Comparison of ENCODE assay signal across 1 cellular context in genomic region chr11:120335928-120336640, GRCh38.
TF ChIP-seq lines count a peak whose summit lies in the region.

A gene with protein sequence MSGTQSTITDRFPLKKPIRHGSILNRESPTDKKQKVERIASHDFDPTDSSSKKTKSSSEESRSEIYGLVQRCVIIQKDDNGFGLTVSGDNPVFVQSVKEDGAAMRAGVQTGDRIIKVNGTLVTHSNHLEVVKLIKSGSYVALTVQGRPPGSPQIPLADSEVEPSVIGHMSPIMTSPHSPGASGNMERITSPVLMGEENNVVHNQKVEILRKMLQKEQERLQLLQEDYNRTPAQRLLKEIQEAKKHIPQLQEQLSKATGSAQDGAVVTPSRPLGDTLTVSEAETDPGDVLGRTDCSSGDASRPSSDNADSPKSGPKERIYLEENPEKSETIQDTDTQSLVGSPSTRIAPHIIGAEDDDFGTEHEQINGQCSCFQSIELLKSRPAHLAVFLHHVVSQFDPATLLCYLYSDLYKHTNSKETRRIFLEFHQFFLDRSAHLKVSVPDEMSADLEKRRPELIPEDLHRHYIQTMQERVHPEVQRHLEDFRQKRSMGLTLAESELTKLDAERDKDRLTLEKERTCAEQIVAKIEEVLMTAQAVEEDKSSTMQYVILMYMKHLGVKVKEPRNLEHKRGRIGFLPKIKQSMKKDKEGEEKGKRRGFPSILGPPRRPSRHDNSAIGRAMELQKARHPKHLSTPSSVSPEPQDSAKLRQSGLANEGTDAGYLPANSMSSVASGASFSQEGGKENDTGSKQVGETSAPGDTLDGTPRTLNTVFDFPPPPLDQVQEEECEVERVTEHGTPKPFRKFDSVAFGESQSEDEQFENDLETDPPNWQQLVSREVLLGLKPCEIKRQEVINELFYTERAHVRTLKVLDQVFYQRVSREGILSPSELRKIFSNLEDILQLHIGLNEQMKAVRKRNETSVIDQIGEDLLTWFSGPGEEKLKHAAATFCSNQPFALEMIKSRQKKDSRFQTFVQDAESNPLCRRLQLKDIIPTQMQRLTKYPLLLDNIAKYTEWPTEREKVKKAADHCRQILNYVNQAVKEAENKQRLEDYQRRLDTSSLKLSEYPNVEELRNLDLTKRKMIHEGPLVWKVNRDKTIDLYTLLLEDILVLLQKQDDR (N-terminal part only) (plus strand): TSS chr11:120336413. CDS start chr11:120337244, 831 bp downstream.

TF ChIP-seq in K562, 482 proteins besides CTCF, POLR2A, EP300 and RAD21 (continued from another document and continues in another):
- TF ChIP-seq THAP12 (CRISPR knock-in tag; IDR thresholded peaks at IDR 0.05) (0 out of 2 replicates have a peak, but pooled peaks have one; percentile 18), MAFG (tag; conservative IDR thresholded peaks at IDR 0.05) (no peak), NBN (IDR thresholded peaks at IDR 0.05; ENCODE audit: low read depth) (peak; percentile 87), PHB2 (IDR thresholded peaks at IDR 0.05; ENCODE audit: low read depth) (no peak; the same call in 1 of the 2 replicates), RBM39 (optimal IDR thresholded peaks at IDR 0.05; ENCODE audit: low read depth, low read length) (no peak), ID3 (CRISPR knock-in tag; IDR thresholded peaks at IDR 0.05) (no peak), ID3 (tag; IDR thresholded peaks at IDR 0.05) (0 out of 2 replicates have a peak, but pooled peaks have one; percentile 36), KHSRP (IDR thresholded peaks at IDR 0.05) (no peak), SLC30A9 (CRISPR knock-in tag; IDR thresholded peaks at IDR 0.05) (no peak), ATF3 (IDR thresholded peaks at IDR 0.05) (peak; percentile 56), ATF3 (CRISPR knock-in tag; conservative IDR thresholded peaks at IDR 0.05) (no peak), CREB3 (tag; conservative IDR thresholded peaks at IDR 0.05; ENCODE audit: low read depth) (no peak), ESRRA (IDR thresholded peaks at IDR 0.05; ENCODE audit: borderline replicate concordance, low read depth) (peak; percentile 65; the same call in 1 of the 2 replicates), ETV1 (tag; conservative IDR thresholded peaks at IDR 0.05; ENCODE audit: low read depth) (peak; percentile 77), ZNF274 (IDR thresholded peaks at IDR 0.05; ENCODE audit: borderline replicate concordance, low read depth, low read length) (no peak; the same call in 1 of the 2 replicates), RFX7 (CRISPR knock-in tag; IDR thresholded peaks at IDR 0.05) (no peak), GABPB2 (CRISPR knock-in tag; conservative IDR thresholded peaks at IDR 0.05) (no peak), ZKSCAN1 (IDR thresholded peaks at IDR 0.05; ENCODE audit: low read depth, low read length) (0 out of 2 replicates have a peak, but pooled peaks have one; percentile 12), HDAC1 (IDR thresholded peaks at IDR 0.05) (peak; percentile 60 to 66; a peak in 3 of 4 replicates), TBL1XR1 (IDR thresholded peaks at IDR 0.05; ENCODE audit: low read length in 2 of 2) (peak in 1 of 2 experiments; percentile 36; a peak in 1 of 4 replicates), GTF2B (IDR thresholded peaks at IDR 0.05; ENCODE audit: extremely low read depth, insufficient read length) (no peak), DMBX1 (CRISPR knock-in tag; IDR thresholded peaks at IDR 0.05; ENCODE audit: borderline replicate concordance) (peak; percentile 85), SMARCC2 (IDR thresholded peaks at IDR 0.05; ENCODE audit: low read depth) (no peak), ZNF311 (CRISPR knock-in tag; IDR thresholded peaks at IDR 0.05) (no peak), SRSF3 (IDR thresholded peaks at IDR 0.05; ENCODE audit: insufficient read depth, low read length) (no peak), ATF7 (IDR thresholded peaks at IDR 0.05) (peak; percentile 70), HDAC6 (IDR thresholded peaks at IDR 0.05; ENCODE audit: low read depth, low read length) (no peak), USF2 (CRISPR knock-in tag; IDR thresholded peaks at IDR 0.05) (no peak; the same call in 1 of the 2 replicates), CBX1 (IDR thresholded peaks at IDR 0.05; ENCODE audit: low read depth) (peak; percentile 78), POLR3G (IDR thresholded peaks at IDR 0.05; ENCODE audit: extremely low read depth, insufficient read length, insufficient replicate concordance) (no peak), ZBED1 (IDR thresholded peaks at IDR 0.05) (no peak), ZNF253 (CRISPR knock-in tag; conservative IDR thresholded peaks at IDR 0.05) (no peak), ATF6 (CRISPR knock-in tag; IDR thresholded peaks at IDR 0.05) (no peak), ARNT (IDR thresholded peaks at IDR 0.05) (no peak; a peak in 1 of 4 replicates), C11orf30 (IDR thresholded peaks at IDR 0.05; ENCODE audit: low read depth) (no peak), ZNF3 (CRISPR knock-in tag; IDR thresholded peaks at IDR 0.05) (no peak), ARID3B (CRISPR knock-in tag; IDR thresholded peaks at IDR 0.05; ENCODE audit: borderline replicate concordance) (no peak), E2F3 (CRISPR knock-in tag; IDR thresholded peaks at IDR 0.05) (no peak)
- TF ChIP-seq, protein P1, sequence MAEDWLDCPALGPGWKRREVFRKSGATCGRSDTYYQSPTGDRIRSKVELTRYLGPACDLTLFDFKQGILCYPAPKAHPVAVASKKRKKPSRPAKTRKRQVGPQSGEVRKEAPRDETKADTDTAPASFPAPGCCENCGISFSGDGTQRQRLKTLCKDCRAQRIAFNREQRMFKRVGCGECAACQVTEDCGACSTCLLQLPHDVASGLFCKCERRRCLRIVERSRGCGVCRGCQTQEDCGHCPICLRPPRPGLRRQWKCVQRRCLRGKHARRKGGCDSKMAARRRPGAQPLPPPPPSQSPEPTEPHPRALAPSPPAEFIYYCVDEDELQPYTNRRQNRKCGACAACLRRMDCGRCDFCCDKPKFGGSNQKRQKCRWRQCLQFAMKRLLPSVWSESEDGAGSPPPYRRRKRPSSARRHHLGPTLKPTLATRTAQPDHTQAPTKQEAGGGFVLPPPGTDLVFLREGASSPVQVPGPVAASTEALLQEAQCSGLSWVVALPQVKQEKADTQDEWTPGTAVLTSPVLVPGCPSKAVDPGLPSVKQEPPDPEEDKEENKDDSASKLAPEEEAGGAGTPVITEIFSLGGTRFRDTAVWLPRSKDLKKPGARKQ (CRISPR knock-in tag; IDR thresholded peaks at IDR 0.05), result no peak
- TF ChIP-seq, protein P2, sequence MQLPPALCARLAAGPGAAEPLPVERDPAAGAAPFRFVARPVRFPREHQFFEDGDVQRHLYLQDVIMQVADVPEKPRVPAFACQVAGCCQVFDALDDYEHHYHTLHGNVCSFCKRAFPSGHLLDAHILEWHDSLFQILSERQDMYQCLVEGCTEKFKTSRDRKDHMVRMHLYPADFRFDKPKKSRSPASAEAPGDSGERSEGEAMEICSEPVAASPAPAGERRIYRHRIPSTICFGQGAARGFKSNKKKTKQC (CRISPR knock-in tag; IDR thresholded peaks at IDR 0.05), result no peak
- TF ChIP-seq, protein P3, sequence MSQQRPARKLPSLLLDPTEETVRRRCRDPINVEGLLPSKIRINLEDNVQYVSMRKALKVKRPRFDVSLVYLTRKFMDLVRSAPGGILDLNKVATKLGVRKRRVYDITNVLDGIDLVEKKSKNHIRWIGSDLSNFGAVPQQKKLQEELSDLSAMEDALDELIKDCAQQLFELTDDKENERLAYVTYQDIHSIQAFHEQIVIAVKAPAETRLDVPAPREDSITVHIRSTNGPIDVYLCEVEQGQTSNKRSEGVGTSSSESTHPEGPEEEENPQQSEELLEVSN (IDR thresholded peaks at IDR 0.05; ENCODE audit: borderline replicate concordance in 1 of 2, extremely low read depth in 1 of 2, insufficient read depth in 1 of 2, insufficient read length in 1 of 2, low read depth in 1 of 2, low read length in 1 of 2, poor library complexity in 1 of 2, severe bottlenecking in 1 of 2), result peak in 1 of 2 experiments; percentile 59
- TF ChIP-seq, protein P4, sequence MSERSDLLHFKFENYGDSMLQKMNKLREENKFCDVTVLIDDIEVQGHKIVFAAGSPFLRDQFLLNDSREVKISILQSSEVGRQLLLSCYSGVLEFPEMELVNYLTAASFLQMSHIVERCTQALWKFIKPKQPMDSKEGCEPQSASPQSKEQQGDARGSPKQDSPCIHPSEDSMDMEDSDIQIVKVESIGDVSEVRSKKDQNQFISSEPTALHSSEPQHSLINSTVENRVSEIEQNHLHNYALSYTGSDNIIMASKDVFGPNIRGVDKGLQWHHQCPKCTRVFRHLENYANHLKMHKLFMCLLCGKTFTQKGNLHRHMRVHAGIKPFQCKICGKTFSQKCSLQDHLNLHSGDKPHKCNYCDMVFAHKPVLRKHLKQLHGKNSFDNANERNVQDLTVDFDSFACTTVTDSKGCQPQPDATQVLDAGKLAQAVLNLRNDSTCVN (CRISPR knock-in tag; IDR thresholded peaks at IDR 0.05), result no peak
- TF ChIP-seq, protein P5, sequence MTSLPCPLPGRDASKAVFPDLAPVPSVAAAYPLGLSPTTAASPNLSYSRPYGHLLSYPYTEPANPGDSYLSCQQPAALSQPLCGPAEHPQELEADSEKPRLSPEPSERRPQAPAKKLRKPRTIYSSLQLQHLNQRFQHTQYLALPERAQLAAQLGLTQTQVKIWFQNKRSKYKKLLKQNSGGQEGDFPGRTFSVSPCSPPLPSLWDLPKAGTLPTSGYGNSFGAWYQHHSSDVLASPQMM (CRISPR knock-in tag; IDR thresholded peaks at IDR 0.05), result no peak
